ENCODE assay signal across 9 cellular contexts in genomic region chr3:36648241-36649034, GRCh38.
A peak's percentile ranks its signal among the peaks of the same experiment; 100 is the strongest.
DNase-seq lines count a peak whose midpoint lies in the region; ATAC-seq and TF ChIP-seq lines count a peak whose summit lies in the region.
"Had no signal": no experiment of that assay in that cellular context is flagged by ENCODE, and none has a peak within 500 bp of the region (broad histone marks: within the 10 kb centered on the region; RNA-seq: fewer than 3 reads in every experiment).

No MANE protein-coding gene starts in this region.

- peaks cover 32% of the 10 kb centered on the region for H3K4me1 Mint-ChIP-seq in osteocyte (ENCODE audit: unreplicated experiment)
- H3K4me1 Mint-ChIP-seq: activated CD8-positive, alpha-beta memory T cell treated with anti-CD3 and anti-CD28 coated beads, Interleukin-2, amount 10 ng/mL, durations not matched to agents 7 days and 5 days had no signal

- H3K9me3 ChIP-seq in RWPE2 (ENCODE audit: severe bottlenecking): no peaks in the 10 kb centered on the region

- CTCF ChIA-PET in GM10248 (lab: Yijun Ruan, JAX): no interaction called here

- no peaks in the 10 kb centered on the region for H3K9me3 Mint-ChIP-seq in osteocyte (ENCODE audit: unreplicated experiment)

- peak; percentile 87 for ATAC-seq in GM18519 (IDR thresholded peaks at IDR 0.05; ENCODE audit: low FRiP score, unreplicated experiment)
- peak; percentile 64 for ATAC-seq in HG02885 (IDR thresholded peaks at IDR 0.05; ENCODE audit: poor library complexity, unreplicated experiment)
- peak; percentile 93 for ATAC-seq in RWPE2 (ENCODE audit: low read depth)
- ATAC-seq: activated CD8-positive, alpha-beta memory T cell treated with anti-CD3 and anti-CD28 coated beads, Interleukin-2, amount 10 ng/mL, durations not matched to agents 7 days and 5 days had no signal

- POLR2A ChIA-PET in GM10248 (lab: Yijun Ruan, JAX): no interaction called here

- H3K4me3 ChIP-seq in RWPE2 (ENCODE audit: severe bottlenecking): no peak overlapping the region

- H3K27ac ChIP-seq in RWPE2 (ENCODE audit: poor library complexity, severe bottlenecking): peak overlapping the region; percentile 65

- no peak overlapping the region for H3K4me3 Mint-ChIP-seq in osteocyte (ENCODE audit: unreplicated experiment)
- H3K4me3 Mint-ChIP-seq: activated CD8-positive, alpha-beta memory T cell treated with anti-CD3 and anti-CD28 coated beads, Interleukin-2, amount 10 ng/mL, durations not matched to agents 7 days and 5 days had no signal

- H3K27ac Mint-ChIP-seq in osteocyte (ENCODE audit: unreplicated experiment): peak overlapping the region; percentile 39
- H3K27ac Mint-ChIP-seq: activated CD8-positive, alpha-beta memory T cell treated with anti-CD3 and anti-CD28 coated beads, Interleukin-2, amount 10 ng/mL, durations not matched to agents 7 days and 5 days had no signal

- no peaks in the 10 kb centered on the region for H3K27me3 ChIP-seq in RWPE2 (ENCODE audit: insufficient read depth, poor library complexity, severe bottlenecking)

- no peaks in the 10 kb centered on the region for H3K27me3 Mint-ChIP-seq in osteocyte (ENCODE audit: unreplicated experiment)

- no peak for DNase-seq in RWPE2 (ENCODE audit: low spot score)
- DNase-seq in osteocyte (ENCODE audit: extremely low spot score, unreplicated experiment): no peak
- DNase-seq in GM10248 (ENCODE audit: extremely low spot score): no peak
- DNase-seq in NCI-H128 (lab: John Stamatoyannopoulos, UW; ENCODE audit: unreplicated experiment): no peak
- no peak for DNase-seq in activated naive CD4-positive, alpha-beta T cell (lab: John Stamatoyannopoulos, UW)
- DNase-seq in mucosa of gallbladder (ENCODE audit: low spot score): no peak
- DNase-seq: activated CD8-positive, alpha-beta memory T cell treated with anti-CD3 and anti-CD28 coated beads, Interleukin-2, amount 10 ng/mL, durations not matched to agents 7 days and 5 days had no signal

- TF ChIP-seq CTCF in RWPE2 (IDR thresholded peaks at IDR 0.05; ENCODE audit: poor library complexity, severe bottlenecking): no peak
- TF ChIP-seq CTCF in osteocyte (IDR thresholded peaks at IDR 0.05): no peak
- TF ChIP-seq CTCF in GM10248 (IDR thresholded peaks at IDR 0.05; ENCODE audit: control extremely low read depth, extremely low read depth, low read depth, missing control alignments): no peak

- peaks cover 26% of the 10 kb centered on the region for H3K4me1 ChIP-seq in RWPE2 (ENCODE audit: insufficient read depth, poor library complexity, severe bottlenecking)

- no peaks in the 10 kb centered on the region for H3K36me3 Mint-ChIP-seq in osteocyte (ENCODE audit: unreplicated experiment)
- H3K36me3 Mint-ChIP-seq: activated CD8-positive, alpha-beta memory T cell treated with anti-CD3 and anti-CD28 coated beads, Interleukin-2, amount 10 ng/mL, durations not matched to agents 7 days and 5 days had no signal

- no peaks in the 10 kb centered on the region for H3K36me3 ChIP-seq in RWPE2 (ENCODE audit: low read depth)
